Comparison of ENCODE assay signal across 23 cellular contexts in the genomic region with DNA sequence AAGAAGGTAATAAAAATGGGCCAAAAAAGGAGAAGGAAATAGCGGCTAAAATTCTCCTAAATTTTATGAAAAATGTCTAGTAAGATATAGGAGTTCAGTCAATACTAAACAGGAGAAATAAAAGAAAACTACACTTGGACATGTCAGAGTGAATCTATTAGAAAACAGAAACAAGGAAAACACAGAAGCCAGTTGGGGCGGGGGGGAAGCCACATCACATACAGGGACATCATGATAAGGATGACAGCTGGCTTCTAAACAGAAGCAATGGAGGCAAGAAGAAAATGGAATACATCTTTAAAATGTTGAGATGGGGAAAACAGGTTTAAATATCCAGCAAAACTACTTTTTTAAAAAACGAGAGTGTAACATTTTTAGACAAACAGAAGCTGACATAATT.
DNase-seq lines count a peak whose midpoint lies in the region; ATAC-seq, FAIRE-seq and TF ChIP-seq lines count a peak whose summit lies in the region.
"Had no signal": no experiment of that assay in that cellular context is flagged by ENCODE, and none has a peak within 500 bp of the region (broad histone marks: within the 10 kb centered on the region; RNA-seq: fewer than 3 reads in every experiment).

No MANE protein-coding gene starts in this region.

- no peaks in the 10 kb centered on the region for H3K4me1 Mint-ChIP-seq in WTC11
- peaks cover 12% of the 10 kb centered on the region for H3K4me1 Mint-ChIP-seq in endothelial cell (ENCODE audit: unreplicated experiment)
- H3K4me1 Mint-ChIP-seq in activated CD4-positive, alpha-beta T cell treated with anti-CD3 and anti-CD28 coated beads, Interleukin-2, amount 10 ng/mL, durations not matched to agents 24 days and 14 days, result no peaks in the 10 kb centered on the region
- H3K4me1 Mint-ChIP-seq: B cell had no signal

- H3K4me3 Mint-ChIP-seq in WTC11 (no peak overlapping the region), endothelial cell (ENCODE audit: unreplicated experiment) (peak overlapping the region; percentile 20)
- no peak overlapping the region for H3K4me3 Mint-ChIP-seq in activated CD4-positive, alpha-beta T cell treated with anti-CD3 and anti-CD28 coated beads, Interleukin-2, amount 10 ng/mL, durations not matched to agents 24 days and 14 days
- H3K4me3 Mint-ChIP-seq: B cell; CD4-positive, CD25-positive, alpha-beta regulatory T cell; CD8-positive, alpha-beta memory T cell; GM23338; H9 had no signal

- TF ChIP-seq RAD21 in HepG2 (CRISPR knock-in tag; IDR thresholded peaks at IDR 0.05) (no peak), HCT116 (IDR thresholded peaks at IDR 0.05; ENCODE audit: low read depth) (no peak)

- H3K4me2 ChIP-seq in HepG2 (ENCODE audit: low read depth, low read length) (no peak overlapping the region), HCT116 (ENCODE audit: low read length) (no peak overlapping the region)
- H3K4me2 ChIP-seq: BLaER1, GM23338 had no signal

- no TSS peak for BruUV-seq in HepG2 (replicated peaks; lab: Mats Ljungman, UMichigan)
- no TSS peak for BruUV-seq in HCT116 (replicated peaks; lab: Mats Ljungman, UMichigan)

- ATAC-seq in HepG2, result no peak
- no peak for ATAC-seq in right lobe of liver
- no peak for ATAC-seq in HCT116
- ATAC-seq in WTC11, result no peak
- ATAC-seq in GM19023 (IDR thresholded peaks at IDR 0.05; ENCODE audit: unreplicated experiment), result no peak
- ATAC-seq: GM12878, GM23338 had no signal

- no peak overlapping the region for H2AFZ ChIP-seq in HepG2 (ENCODE audit: low read length)
- no peak overlapping the region for H2AFZ ChIP-seq in HCT116 (ENCODE audit: low read depth, low read length, poor library complexity, severe bottlenecking)
- H2AFZ ChIP-seq: GM23338 had no signal

- no peak overlapping the region for H3K4me3 ChIP-seq in HepG2 (replicated peaks in 1 of 3; ENCODE audit: insufficient read depth in 1 of 3, low read depth in 2 of 3, low read length in 3 of 3)
- H3K4me3 ChIP-seq in right lobe of liver, result no peak overlapping the region
- no peak overlapping the region for H3K4me3 ChIP-seq in HCT116 (replicated peaks in 1 of 2; ENCODE audit: low read depth in 1 of 2, low read length in 2 of 2)
- H3K4me3 ChIP-seq: BLaER1, GM12878, GM23338 had no signal

- DNase-seq in HepG2 (ENCODE audit: low spot score) (no peak), right lobe of liver (no peak), HCT116 (ENCODE audit: low read depth, low spot score) (no peak), WTC11 (ENCODE audit: low spot score) (no peak), endothelial cell (ENCODE audit: low spot score) (no peak), mesenteric fat pad (ENCODE audit: low spot score) (no peak)
- no peak for DNase-seq in activated CD4-positive, alpha-beta T cell treated with anti-CD3 and anti-CD28 coated beads, Interleukin-2, amount 10 ng/mL, durations not matched to agents 24 days and 14 days
- DNase-seq: CD4-positive, CD25-positive, alpha-beta regulatory T cell; CD8-positive, alpha-beta memory T cell; DMS 273 treated with DMSO at 0.1 percent for 48 hours; DMS79; EL; GDM1; H9 had no signal

- no peaks in the 10 kb centered on the region for H3K27me3 Mint-ChIP-seq in WTC11 (ENCODE audit: low read depth)
- H3K27me3 Mint-ChIP-seq in endothelial cell (ENCODE audit: unreplicated experiment), result peaks cover 6% of the 10 kb centered on the region
- H3K27me3 Mint-ChIP-seq in activated CD4-positive, alpha-beta T cell treated with anti-CD3 and anti-CD28 coated beads, Interleukin-2, amount 10 ng/mL, durations not matched to agents 24 days and 14 days, result peaks cover 11% of the 10 kb centered on the region
- H3K27me3 Mint-ChIP-seq: B cell; CD4-positive, CD25-positive, alpha-beta regulatory T cell had no signal

- H4K20me1 ChIP-seq in HepG2 (ENCODE audit: insufficient read depth, low read length) (no peaks in the 10 kb centered on the region), HCT116 (ENCODE audit: insufficient read depth) (no peaks in the 10 kb centered on the region)
- H4K20me1 ChIP-seq: BLaER1 had no signal

- H3K4me1 ChIP-seq in HepG2 (ENCODE audit: insufficient read depth, low read length) (no peaks in the 10 kb centered on the region), right lobe of liver (no peaks in the 10 kb centered on the region), HCT116 (ENCODE audit: control insufficient read depth in 1 of 2, insufficient read depth in 2 of 2, low read length in 2 of 2) (no peaks in the 10 kb centered on the region)
- H3K4me1 ChIP-seq: BLaER1 had no signal

- no peaks in the 10 kb centered on the region for H3K27me3 ChIP-seq in HepG2 (ENCODE audit: control insufficient read depth in 1 of 2, insufficient read depth in 2 of 2, low read length in 2 of 2)
- H3K27me3 ChIP-seq in right lobe of liver, result no peaks in the 10 kb centered on the region
- H3K27me3 ChIP-seq in HCT116 (ENCODE audit: insufficient read depth, low read length), result no peaks in the 10 kb centered on the region
- H3K27me3 ChIP-seq: BLaER1 had no signal

- H3K9me3 Mint-ChIP-seq in WTC11, result peaks cover 33% of the 10 kb centered on the region
- no peaks in the 10 kb centered on the region for H3K9me3 Mint-ChIP-seq in endothelial cell (ENCODE audit: unreplicated experiment)
- H3K9me3 Mint-ChIP-seq in activated CD4-positive, alpha-beta T cell treated with anti-CD3 and anti-CD28 coated beads, Interleukin-2, amount 10 ng/mL, durations not matched to agents 24 days and 14 days, result peaks cover 10% of the 10 kb centered on the region

- TF ChIP-seq CTCF in HepG2 (CRISPR knock-in tag; IDR thresholded peaks at IDR 0.05) (no peak), right lobe of liver (IDR thresholded peaks at IDR 0.05) (no peak), HCT116 (IDR thresholded peaks at IDR 0.05 in 2 of 3, conservative IDR thresholded peaks at IDR 0.05 in 1 of 3; ENCODE audit: borderline replicate concordance in 1 of 3, insufficient read depth in 1 of 3, low read depth in 2 of 3, low read length in 2 of 3) (no peak), WTC11 (IDR thresholded peaks at IDR 0.05) (no peak), endothelial cell (IDR thresholded peaks at IDR 0.05; ENCODE audit: unreplicated experiment) (no peak)

- whole genome bisulfite sequencing in HepG2 (ENCODE audit: low lambda C conversion rate), result 45% methylated on average over 3 of the region's 3 CpGs
- WGBS in right lobe of liver (ENCODE audit: insufficient coverage, low coverage, low lambda C conversion rate, missing lambda C conversion rate), result 74% methylated on average over 3 of the region's 3 CpGs

- in situ Hi-C loops in HepG2 (cut with HindIII; ENCODE audit: extremely low pct_ligation_motif_present, low pct_unique_long_range_greater_than_20kb), result no loop called here

- no peak for TF ChIP-seq EP300 in HepG2 (IDR thresholded peaks at IDR 0.05; ENCODE audit: low read depth in 2 of 2, low read length in 2 of 2)
- no peak for TF ChIP-seq EP300 in HepG2 (CRISPR knock-in tag; IDR thresholded peaks at IDR 0.05; ENCODE audit: borderline replicate concordance)

- no peaks in the 10 kb centered on the region for H3K9me3 ChIP-seq in HepG2 (ENCODE audit: low read length)
- no peaks in the 10 kb centered on the region for H3K9me3 ChIP-seq in right lobe of liver
- no peaks in the 10 kb centered on the region for H3K9me3 ChIP-seq in HCT116 (ENCODE audit: control insufficient read depth in 1 of 2, insufficient read depth in 1 of 2, low read depth in 1 of 2, low read length in 2 of 2)

- H3K36me3 Mint-ChIP-seq in WTC11, result peaks cover 10% of the 10 kb centered on the region
- H3K36me3 Mint-ChIP-seq in endothelial cell (ENCODE audit: low read depth, unreplicated experiment), result peaks cover 4% of the 10 kb centered on the region
- peaks cover 9% of the 10 kb centered on the region for H3K36me3 Mint-ChIP-seq in activated CD4-positive, alpha-beta T cell treated with anti-CD3 and anti-CD28 coated beads, Interleukin-2, amount 10 ng/mL, durations not matched to agents 24 days and 14 days (ENCODE audit: low read depth)

- POLR2A ChIA-PET in HepG2 (lab: Yijun Ruan, JAX) (no interaction called here), HCT116 (lab: Charles Lee) (no interaction called here), WTC11 (lab: Charles Lee) (no interaction called here)

- intact Hi-C loops in HepG2 (cut with micrococcal nuclease; ENCODE audit: unreplicated experiment), result no loop called here
- intact Hi-C loops in right lobe of liver (cut with DNase I), result no loop called here
- intact Hi-C loops in HCT116 (cut with micrococcal nuclease), result no loop called here
- intact Hi-C loops in activated CD4-positive, alpha-beta T cell treated with anti-CD3 and anti-CD28 coated beads, Interleukin-2, amount 10 ng/mL, durations not matched to agents 24 days and 14 days (cut with micrococcal nuclease), result no loop called here

- no peak for FAIRE-seq in HepG2 (lab: Jason Lieb, UNC)
- FAIRE-seq: A204.1, D721Med, GM12878 had no signal

- no peak overlapping the region for H3K9ac ChIP-seq in HepG2 (ENCODE audit: insufficient read depth, low read depth, low read length)
- H3K9ac ChIP-seq in HCT116 (ENCODE audit: low read length), result no peak overlapping the region
- H3K9ac ChIP-seq: BLaER1 had no signal

- TF ChIP-seq POLR2A in HepG2 (IDR thresholded peaks at IDR 0.05; ENCODE audit: insufficient read depth in 1 of 2, low read depth in 2 of 2, low read length in 2 of 2), result no peak
- no peak for TF ChIP-seq POLR2A in right lobe of liver (IDR thresholded peaks at IDR 0.05)
- no peak for TF ChIP-seq POLR2A in HCT116 (IDR thresholded peaks at IDR 0.05; ENCODE audit: borderline replicate concordance, extremely low read depth, insufficient read depth, insufficient read length)

- CTCF ChIA-PET in HepG2 (lab: Yijun Ruan, JAX; ENCODE audit: low intra/inter-chr PET ratio, low total read pairs) (no interaction called here), HCT116 (lab: Charles Lee) (no interaction called here), WTC11 (lab: Charles Lee) (no interaction called here)

- RAD21 ChIA-PET in HCT116 (lab: Charles Lee; ENCODE audit: low non-redundant PET in 1 of 2, low total read pairs in 2 of 2, uncharacterized antibody in 2 of 2, unreplicated experiment in 2 of 2), result no interaction called here

- H3K27ac Mint-ChIP-seq in WTC11 (no peak overlapping the region), endothelial cell (ENCODE audit: unreplicated experiment) (no peak overlapping the region)
- no peak overlapping the region for H3K27ac Mint-ChIP-seq in activated CD4-positive, alpha-beta T cell treated with anti-CD3 and anti-CD28 coated beads, Interleukin-2, amount 10 ng/mL, durations not matched to agents 24 days and 14 days
- H3K27ac Mint-ChIP-seq: B cell; CD4-positive, CD25-positive, alpha-beta regulatory T cell; CD8-positive, alpha-beta memory T cell; GM23338; H9 had no signal

- H3K36me3 ChIP-seq in HepG2 (replicated peaks in 1 of 2; ENCODE audit: control insufficient read depth in 1 of 2, insufficient read depth in 2 of 2, low read length in 2 of 2), result no peaks in the 10 kb centered on the region
- no peaks in the 10 kb centered on the region for H3K36me3 ChIP-seq in right lobe of liver
- H3K36me3 ChIP-seq in HCT116 (ENCODE audit: control insufficient read depth in 1 of 2, insufficient read depth in 2 of 2, low read length in 2 of 2), result no peaks in the 10 kb centered on the region
- H3K36me3 ChIP-seq: BLaER1 had no signal

- no peak overlapping the region for H3K27ac ChIP-seq in HepG2 (ENCODE audit: extremely low read length, insufficient read depth, low read length)
- no peak overlapping the region for H3K27ac ChIP-seq in right lobe of liver
- H3K27ac ChIP-seq in HCT116 (ENCODE audit: low read depth, low read length), result no peak overlapping the region
- H3K27ac ChIP-seq: 22Rv1, BLaER1, C4-2B had no signal

- no peaks in the 10 kb centered on the region for H3K9me2 ChIP-seq in HCT116 (ENCODE audit: insufficient read depth)

- H3K79me2 ChIP-seq in HepG2 (ENCODE audit: insufficient read depth, low read length) (no peaks in the 10 kb centered on the region), HCT116 (ENCODE audit: insufficient read depth, low read length) (no peaks in the 10 kb centered on the region)
